11 cellular contexts compared by ENCODE assay signal in the genomic region with DNA sequence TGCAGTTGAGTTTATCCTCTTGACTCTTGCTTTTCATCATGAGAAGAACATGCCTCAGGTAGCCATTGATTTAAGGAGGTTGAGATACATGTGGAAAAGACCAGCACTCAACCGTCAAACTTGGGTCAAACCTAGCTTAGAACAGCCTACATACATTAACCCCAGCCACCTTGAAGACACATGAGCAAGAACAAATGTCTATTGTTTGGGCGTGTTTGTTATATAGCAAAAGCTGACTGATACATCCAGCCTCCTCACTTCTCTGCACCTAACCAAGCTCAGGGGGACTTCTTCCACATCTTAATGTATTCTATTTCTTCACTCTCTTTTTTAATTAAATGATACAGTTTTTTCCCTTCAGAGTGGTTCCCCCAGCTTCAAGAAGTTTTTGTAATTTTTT. TPM values are rescaled to one million over a fixed set of nuclear protein-coding genes. Genes with fewer than 3 reads are reported as not detected.
"Had no signal": no experiment of that assay in that cellular context is flagged by ENCODE, and none has a peak within 500 bp of the region (broad histone marks: within the 10 kb centered on the region; RNA-seq: fewer than 3 reads in every experiment).

No MANE protein-coding gene starts in this region.

- H3K4me3 ChIP-seq: GM23338 had no signal

- H3K27ac Mint-ChIP-seq: GM23338, H9, HFFc6 had no signal

- H3K4me3 Mint-ChIP-seq: GM23338, H9, HFFc6 had no signal

- ATAC-seq: GM23338 had no signal

- DNase-seq: H9, HCEC 1CT, HFFc6, IMR-90, KBM-7 had no signal

- H3K4me2 ChIP-seq: GM23338, KMS-11 had no signal

- H3K4me1 Mint-ChIP-seq: H9 had no signal

- H3K27ac ChIP-seq: HL-60, KMS-11 had no signal

- H3K9ac ChIP-seq: KMS-11 had no signal

- FAIRE-seq: H1, H54, HTR-8/SVneo had no signal

- H2AFZ ChIP-seq: GM23338 had no signal

RNA-seq across cellular contexts. Expression of a gene that starts 28.7 kb away (rescaled TPM):
- total RNA-seq: H9, HFFc6 had no signal
